13 cellular contexts compared by ENCODE assay signal in genomic region chr4:107760281-107760947, GRCh38. TPM values are rescaled to one million over a fixed set of nuclear protein-coding genes. Genes with fewer than 3 reads are reported as not detected.
DNase-seq lines count a peak whose midpoint lies in the region; ATAC-seq and TF ChIP-seq lines count a peak whose summit lies in the region.
"Had no signal": no experiment of that assay in that cellular context is flagged by ENCODE, and none has a peak within 500 bp of the region (broad histone marks: within the 10 kb centered on the region; RNA-seq: fewer than 3 reads in every experiment).

No MANE protein-coding gene starts in this region.

- H3K4me2 ChIP-seq in hepatocyte = no peak overlapping the region

- WGBS in heart left ventricle, 4 donors = 72 to 79% (median 74%) methylated on average over 10 of the region's 10 CpGs
- WGBS in hepatocyte (ENCODE audit: low lambda C conversion rate, missing lambda C conversion rate) = 78% methylated on average over 10 of the region's 10 CpGs

- TF ChIP-seq CTCF in cardiac muscle cell (IDR thresholded peaks at IDR 0.05; ENCODE audit: low read depth, low read length) = peak; percentile 27
- peak in 4 of 12 donors; percentile 9 to 33 (median 16) for TF ChIP-seq CTCF in heart left ventricle (IDR thresholded peaks at IDR 0.05)
- TF ChIP-seq CTCF in WI38 (IDR thresholded peaks at IDR 0.05; ENCODE audit: low read depth, low read length) = peak; percentile 16
- peak; percentile 26 for TF ChIP-seq CTCF in hepatocyte (IDR thresholded peaks at IDR 0.05; ENCODE audit: poor library complexity)
- TF ChIP-seq CTCF in type B pancreatic cell (conservative IDR thresholded peaks at IDR 0.05) = peak; percentile 48
- TF ChIP-seq CTCF in HFFc6 (IDR thresholded peaks at IDR 0.05) = no peak

- no peak for TF ChIP-seq POLR2A in heart left ventricle (IDR thresholded peaks at IDR 0.05)

- H3K27me3 ChIP-seq in cardiac muscle cell = no peaks in the 10 kb centered on the region
- no peaks in the 10 kb centered on the region for H3K27me3 ChIP-seq in heart left ventricle
- no peaks in the 10 kb centered on the region for H3K27me3 ChIP-seq in hepatocyte
- H3K27me3 ChIP-seq: tibial nerve had no signal

- ATAC-seq in heart left ventricle (no peak), HG03097 (IDR thresholded peaks at IDR 0.05; ENCODE audit: low FRiP score, unreplicated experiment) (no peak)
- ATAC-seq: activated CD4-positive, alpha-beta T cell treated with anti-CD3 and anti-CD28 coated beads for 36 hours had no signal

- intact Hi-C loops in heart left ventricle (cut with DNase I) = loop anchor here in 1 of 10 donors (5.0 kb wide), 1 partner anchor 62 kb away; the partner anchor contains the start of gene SGMS2

- H3K9me3 ChIP-seq in cardiac muscle cell (ENCODE audit: low read depth) (no peaks in the 10 kb centered on the region), heart left ventricle (no peaks in the 10 kb centered on the region), hepatocyte (ENCODE audit: low read depth) (no peaks in the 10 kb centered on the region)
- H3K9me3 ChIP-seq: tibial nerve had no signal

- no peaks in the 10 kb centered on the region for H3K79me2 ChIP-seq in hepatocyte

- H3K27ac Mint-ChIP-seq in type B pancreatic cell (no peak overlapping the region), HFFc6 (no peak overlapping the region)
- H3K27ac Mint-ChIP-seq: activated CD4-positive, alpha-beta T cell treated with anti-CD3 and anti-CD28 coated beads for 36 hours; B cell had no signal

- H4K20me1 ChIP-seq in hepatocyte (ENCODE audit: insufficient read depth, poor library complexity, severe bottlenecking) = no peaks in the 10 kb centered on the region

- H3K27ac ChIP-seq in cardiac muscle cell = no peak overlapping the region
- H3K27ac ChIP-seq in heart left ventricle = no peak overlapping the region
- H3K27ac ChIP-seq in hepatocyte = no peak overlapping the region
- H3K27ac ChIP-seq: tibial nerve had no signal

- H3K4me3 ChIP-seq in cardiac muscle cell (no peak overlapping the region), heart left ventricle (no peak overlapping the region), WI38 (ENCODE audit: low read depth, low read length) (no peak overlapping the region), hepatocyte (no peak overlapping the region)
- H3K4me3 ChIP-seq: tibial nerve had no signal

- H3K4me1 ChIP-seq in cardiac muscle cell (ENCODE audit: low read depth) (no peaks in the 10 kb centered on the region), heart left ventricle (peaks cover 0 to 24% (median 0%) of the 10 kb centered on the region in 12 donors), hepatocyte (ENCODE audit: insufficient read depth) (no peaks in the 10 kb centered on the region)

- no peak overlapping the region for H3K4me3 Mint-ChIP-seq in type B pancreatic cell
- no peak overlapping the region for H3K4me3 Mint-ChIP-seq in HFFc6
- H3K4me3 Mint-ChIP-seq: activated CD4-positive, alpha-beta T cell treated with anti-CD3 and anti-CD28 coated beads for 36 hours; B cell had no signal

- H3K4me1 Mint-ChIP-seq in type B pancreatic cell (ENCODE audit: unreplicated experiment) (peaks cover 8% of the 10 kb centered on the region), HFFc6 (ENCODE audit: low read depth) (peaks cover 15% of the 10 kb centered on the region)

- no peaks in the 10 kb centered on the region for H3K36me3 Mint-ChIP-seq in type B pancreatic cell
- no peaks in the 10 kb centered on the region for H3K36me3 Mint-ChIP-seq in HFFc6 (ENCODE audit: low read depth)

- H3K36me3 ChIP-seq in cardiac muscle cell (no peaks in the 10 kb centered on the region), heart left ventricle (no peaks in the 10 kb centered on the region), hepatocyte (replicated peaks; ENCODE audit: insufficient read depth, low read depth) (no peaks in the 10 kb centered on the region)
- H3K36me3 ChIP-seq: tibial nerve had no signal

- DNase-seq in cardiac muscle cell (ENCODE audit: low read depth in 1 of 2, low spot score in 1 of 2) = peak; percentile 16 to 36
- DNase-seq in heart left ventricle = no peak
- peak; percentile 28 for DNase-seq in hepatocyte (ENCODE audit: low spot score)
- DNase-seq in type B pancreatic cell (ENCODE audit: extremely low spot score, unreplicated experiment) = no peak
- no peak for DNase-seq in D341Med (ENCODE audit: low spot score)
- DNase-seq in HFFc6 = no peak
- DNase-seq: activated CD4-positive, alpha-beta T cell treated with anti-CD3 and anti-CD28 coated beads for 36 hours; activated effector memory CD4-positive, alpha-beta T cell treated with Interleukin-2 at 50 U/mL for 16 hours; NCI-H2081 had no signal

- H3K27me3 Mint-ChIP-seq in type B pancreatic cell (no peaks in the 10 kb centered on the region), HFFc6 (ENCODE audit: insufficient read depth) (peaks cover 7% of the 10 kb centered on the region; the same call in 1 of the 2 replicates)

- H3K9me2 ChIP-seq in hepatocyte (replicated peaks; ENCODE audit: insufficient read depth) = no peaks in the 10 kb centered on the region

- H2AFZ ChIP-seq in hepatocyte = no peak overlapping the region

- H3K9me3 Mint-ChIP-seq in type B pancreatic cell (no peaks in the 10 kb centered on the region), HFFc6 (no peaks in the 10 kb centered on the region)

RNA-seq across cellular contexts. Expression of gene PAPSS1, which starts 40.4 kb away (rescaled TPM):
- 25.4 and 28.6 TPM in 2 replicates for total RNA-seq in cardiac muscle cell
- polyA plus RNA-seq in cardiac muscle cell = 40.6 and 46.4 TPM in 2 replicates
- total RNA-seq in heart left ventricle = 10 to 100 TPM in 4 of 9 donors, 1 to 10 TPM in 5; 7.4 to 32.7 (median 9.3) TPM
- polyA plus RNA-seq in heart left ventricle = 10 to 100 TPM in 1 of 2 donors, 1 to 10 TPM in 1; 5.9 to 16.3 TPM
- total RNA-seq in hepatocyte = 103 TPM in 2 replicates
- 102 and 107 TPM in 2 replicates for polyA plus RNA-seq in hepatocyte
- 67.9 and 82.0 TPM in 2 replicates for total RNA-seq in type B pancreatic cell (ENCODE audit: low replicate concordance)
- 10 to 100 TPM; 55.5 to 64.7 (median 62.9) TPM for total RNA-seq in HFFc6 (2021; fragmentation: NEBNext Ultra II Directional; extraction: Animal tissue kit (Norgen Biotek cat#: 25700))

Comparison
In these comparisons a context has a peak if more than half of its experiments do, and no peak if none do; other contexts are left out.
1. DNase-seq: peak in cardiac muscle cell (2 of 2) and hepatocyte (single experiment); none in heart left ventricle (0 of 5), type B pancreatic cell (single experiment), D341Med (single experiment) and HFFc6 (single experiment).